In the genomic region with DNA sequence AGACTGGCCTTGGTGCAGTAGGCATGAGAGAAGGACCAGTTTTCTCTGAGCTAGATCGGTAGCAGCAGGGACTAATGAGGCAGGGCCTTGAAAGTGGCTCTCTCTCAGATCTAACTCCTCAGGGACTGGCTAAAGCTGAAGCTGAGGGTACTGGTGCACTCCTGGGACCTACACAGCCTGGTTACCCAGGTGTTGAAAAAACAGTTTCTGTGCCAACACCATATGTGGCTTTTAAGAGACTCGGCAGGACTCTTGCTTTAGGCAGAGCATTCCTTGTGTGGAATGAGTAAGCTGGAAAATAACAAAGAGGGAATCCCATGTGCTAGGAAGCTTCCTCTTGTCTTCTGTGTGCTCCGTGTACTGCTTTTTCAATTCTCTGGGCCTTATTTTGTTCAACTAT, we compare ENCODE assay signal across 2 cellular contexts.
A peak's percentile ranks its signal among the peaks of the same experiment; 100 is the strongest.
TF ChIP-seq lines count a peak whose summit lies in the region.

No MANE protein-coding gene starts in this region.

TF ChIP-seq in HEK293, 187 proteins besides CTCF, POLR2A, EP300 and RAD21 (continued from another document):
- peak; percentile 69 for TF ChIP-seq ZNF423 (tag by site-specific recombination; IDR thresholded peaks at IDR 0.05)
- no peak for TF ChIP-seq PRDM4 (tag by site-specific recombination; IDR thresholded peaks at IDR 0.05)
- no peak for TF ChIP-seq ZNF677 (tag by site-specific recombination; IDR thresholded peaks at IDR 0.05)
- no peak for TF ChIP-seq ZNF37A (tag by site-specific recombination; IDR thresholded peaks at IDR 0.05)
- no peak for TF ChIP-seq MZF1 (tag by site-specific recombination; IDR thresholded peaks at IDR 0.05; ENCODE audit: borderline replicate concordance)

TF ChIP-seq in H1, 55 proteins besides CTCF, POLR2A, EP300 and RAD21 (continued from another document):
- TF ChIP-seq MAX (IDR thresholded peaks at IDR 0.05), result 0 out of 2 replicates have a peak, but pooled peaks have one; percentile 49
- TF ChIP-seq BCL11A (IDR thresholded peaks at IDR 0.05; ENCODE audit: low read depth in 2 of 2, low read length in 2 of 2), result no peak
- no peak for TF ChIP-seq SIN3A (conservative IDR thresholded peaks at IDR 0.05 in 1 of 2, IDR thresholded peaks at IDR 0.05 in 1 of 2; ENCODE audit: low read depth in 1 of 2, low read length in 2 of 2)
